1 cellular context compared by ENCODE assay signal in the genomic region with DNA sequence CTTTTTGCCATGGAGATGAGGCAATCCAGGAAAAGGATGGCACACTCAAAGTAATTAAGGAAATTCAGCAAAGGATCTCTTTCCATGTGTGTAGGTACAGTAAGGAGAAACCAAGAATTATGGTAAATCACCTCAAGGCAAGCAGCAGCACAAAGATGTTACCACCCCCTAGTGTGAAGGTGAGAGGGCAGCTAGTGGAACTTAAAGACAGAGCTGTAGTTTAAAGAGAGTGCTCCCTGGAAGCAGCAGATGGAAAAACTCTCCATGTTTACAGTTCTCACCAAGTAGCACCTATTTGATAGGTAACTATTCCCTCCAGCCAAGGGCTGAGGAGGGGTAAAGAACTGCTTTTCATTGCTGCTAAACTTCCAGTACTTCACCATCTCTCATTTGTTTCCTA.
TF ChIP-seq lines count a peak whose summit lies in the region.

No MANE protein-coding gene starts in this region.

TF ChIP-seq in endothelial cell of umbilical vein, 7 proteins besides CTCF, POLR2A, EP300 and RAD21:
- TF ChIP-seq, protein P1, sequence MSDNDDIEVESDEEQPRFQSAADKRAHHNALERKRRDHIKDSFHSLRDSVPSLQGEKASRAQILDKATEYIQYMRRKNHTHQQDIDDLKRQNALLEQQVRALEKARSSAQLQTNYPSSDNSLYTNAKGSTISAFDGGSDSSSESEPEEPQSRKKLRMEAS (IDR thresholded peaks at IDR 0.05; ENCODE audit: insufficient read depth, insufficient read length), result no peak
- TF ChIP-seq POLR2AphosphoS5 (IDR thresholded peaks at IDR 0.05; ENCODE audit: insufficient read depth, low read depth, low read length) (no peak), GATA2 (IDR thresholded peaks at IDR 0.05; ENCODE audit: insufficient read depth, insufficient read length, low read depth, low read length) (no peak), FOS (IDR thresholded peaks at IDR 0.05; ENCODE audit: borderline replicate concordance, insufficient read depth, low read length) (no peak), JUN (IDR thresholded peaks at IDR 0.05; ENCODE audit: borderline replicate concordance, insufficient read depth, insufficient read length, low read depth) (no peak)
